Comparison of ENCODE assay signal across 9 cellular contexts in the genomic region with DNA sequence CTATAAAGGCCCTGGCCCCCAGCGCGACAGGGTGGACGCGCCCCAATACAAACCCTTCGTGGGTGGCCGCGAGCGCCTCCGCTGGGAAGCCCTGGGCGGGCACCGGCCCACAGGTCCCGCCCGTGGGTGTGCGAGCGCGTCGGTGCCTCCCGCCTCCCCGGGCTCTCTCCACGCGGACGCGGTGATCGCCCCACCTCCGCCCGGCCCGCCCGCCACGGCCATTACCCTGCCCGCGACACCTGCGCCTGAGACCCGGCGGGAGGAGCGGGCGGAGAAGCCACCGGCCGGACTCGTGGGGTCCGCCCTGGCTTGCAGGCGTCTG.
A peak's percentile ranks its signal among the peaks of the same experiment; 100 is the strongest.
DNase-seq lines count a peak whose midpoint lies in the region; ATAC-seq and TF ChIP-seq lines count a peak whose summit lies in the region.
"Had no signal": no experiment of that assay in that cellular context is flagged by ENCODE, and none has a peak within 500 bp of the region (broad histone marks: within the 10 kb centered on the region; RNA-seq: fewer than 3 reads in every experiment).

No MANE protein-coding gene starts in this region.

- no peak for DNase-seq in activated naive CD4-positive, alpha-beta T cell treated with anti-CD3 and anti-CD28 coated beads for 36 hours
- DNase-seq in activated naive CD4-positive, alpha-beta T cell treated with anti-CD3 and anti-CD28 coated beads, Interleukin-2, amount 50 U/mL, for 16 hours = no peak
- DNase-seq in mesendoderm (no peak), upper lobe of left lung (peak in 1 of 2 donors; percentile 88), NCI-H1694 treated with DMSO at 0.1 percent for 48 hours (lab: John Stamatoyannopoulos, UW) (no peak), DMS53 (lab: John Stamatoyannopoulos, UW) (no peak), NCI-H2171 treated with DMSO at 0.1 percent for 48 hours (lab: John Stamatoyannopoulos, UW) (no peak)

- peak overlapping the region; percentile 63 for H3K4me3 Mint-ChIP-seq in activated naive CD4-positive, alpha-beta T cell treated with anti-CD3 and anti-CD28 coated beads for 36 hours
- H3K4me3 Mint-ChIP-seq in dendritic cell treated with granulocyte-macrophage colony-stimulating factor and Interleukin-4, amounts not matched to agents 40 ng/mL and 50 ng/mL, for 4 days = peak overlapping the region; percentile 43

- H3K4me1 ChIP-seq in mesendoderm (ENCODE audit: control insufficient read depth, low read depth, low read length) (no peaks in the 10 kb centered on the region), upper lobe of left lung (peaks cover 37 to 44% (median 38%) of the 10 kb centered on the region in 4 donors)

- H3K9ac ChIP-seq in mesendoderm (ENCODE audit: low read length) = no peak overlapping the region

- no peaks in the 10 kb centered on the region for H3K36me3 Mint-ChIP-seq in activated naive CD4-positive, alpha-beta T cell treated with anti-CD3 and anti-CD28 coated beads for 36 hours (ENCODE audit: low read depth)
- no peaks in the 10 kb centered on the region for H3K36me3 Mint-ChIP-seq in dendritic cell treated with granulocyte-macrophage colony-stimulating factor and Interleukin-4, amounts not matched to agents 40 ng/mL and 50 ng/mL, for 4 days (ENCODE audit: low read depth)

- H4K5ac ChIP-seq in mesendoderm (ENCODE audit: low read length) = no peak overlapping the region

- H3K4ac ChIP-seq in mesendoderm (ENCODE audit: low read depth, low read length) = no peak overlapping the region

- H3K27me3 ChIP-seq in mesendoderm (ENCODE audit: insufficient read depth, low read length, poor library complexity) (peaks cover 86% of the 10 kb centered on the region), upper lobe of left lung (peaks cover 0 to 61% (median 37%) of the 10 kb centered on the region in 4 donors)

- WGBS in mesendoderm (ENCODE audit: extremely low coverage, insufficient coverage, low lambda C conversion rate) = no CpG with 5 or more reads among the region's 41 CpGs
- 0% methylated on average over 2 of the region's 41 CpGs for WGBS in upper lobe of left lung, 2 donors

- no peak for TF ChIP-seq POLR2A in upper lobe of left lung (IDR thresholded peaks at IDR 0.05)

- H3K79me1 ChIP-seq in mesendoderm (ENCODE audit: low read length) = no peaks in the 10 kb centered on the region

- no peak for TF ChIP-seq CTCF in upper lobe of left lung (IDR thresholded peaks at IDR 0.05)

- H3K27ac ChIP-seq in mesendoderm (ENCODE audit: low read depth, low read length) = no peak overlapping the region
- no peak overlapping the region for H3K27ac ChIP-seq in upper lobe of left lung

- intact Hi-C loops in activated naive CD4-positive, alpha-beta T cell treated with anti-CD3 and anti-CD28 coated beads for 36 hours (cut with micrococcal nuclease) = loop anchor here (5.0 kb wide), 3 partner anchors 46 to 186 kb away; no protein-coding TSS in a partner anchor
- intact Hi-C loops in dendritic cell treated with granulocyte-macrophage colony-stimulating factor and Interleukin-4, amounts not matched to agents 40 ng/mL and 50 ng/mL, for 4 days (cut with micrococcal nuclease) = no loop called here

- H2BK15ac ChIP-seq in mesendoderm (replicated peaks; ENCODE audit: low read depth) = no peak overlapping the region

- no peak overlapping the region for H3K56ac ChIP-seq in mesendoderm (ENCODE audit: low read length)

- no peaks in the 10 kb centered on the region for H3K9me3 ChIP-seq in upper lobe of left lung

- no peak overlapping the region for H2BK5ac ChIP-seq in mesendoderm (ENCODE audit: low read length)

- H3K36me3 ChIP-seq in mesendoderm (ENCODE audit: control insufficient read depth, insufficient read depth, low read length) = no peaks in the 10 kb centered on the region
- H3K36me3 ChIP-seq in upper lobe of left lung = no peaks in the 10 kb centered on the region

- H3K9me3 Mint-ChIP-seq in activated naive CD4-positive, alpha-beta T cell treated with anti-CD3 and anti-CD28 coated beads for 36 hours = no peaks in the 10 kb centered on the region
- H3K9me3 Mint-ChIP-seq in dendritic cell treated with granulocyte-macrophage colony-stimulating factor and Interleukin-4, amounts not matched to agents 40 ng/mL and 50 ng/mL, for 4 days = no peaks in the 10 kb centered on the region

- no peak overlapping the region for H3K23ac ChIP-seq in mesendoderm (ENCODE audit: low read length)

- peaks cover 19% of the 10 kb centered on the region for H3K4me1 Mint-ChIP-seq in activated naive CD4-positive, alpha-beta T cell treated with anti-CD3 and anti-CD28 coated beads for 36 hours (ENCODE audit: low read depth)
- H3K4me1 Mint-ChIP-seq in dendritic cell treated with granulocyte-macrophage colony-stimulating factor and Interleukin-4, amounts not matched to agents 40 ng/mL and 50 ng/mL, for 4 days (ENCODE audit: low read depth) = peaks cover 42% of the 10 kb centered on the region

- H3K4me3 ChIP-seq in mesendoderm (ENCODE audit: low read length) = no peak overlapping the region
- peak overlapping the region in 3 of 4 donors; percentile 27 to 50 (median 40) for H3K4me3 ChIP-seq in upper lobe of left lung
- H3K4me3 ChIP-seq: K562 had no signal

- no peak overlapping the region for H3K27ac Mint-ChIP-seq in activated naive CD4-positive, alpha-beta T cell treated with anti-CD3 and anti-CD28 coated beads for 36 hours
- no peak overlapping the region for H3K27ac Mint-ChIP-seq in dendritic cell treated with granulocyte-macrophage colony-stimulating factor and Interleukin-4, amounts not matched to agents 40 ng/mL and 50 ng/mL, for 4 days

- CTCF ChIA-PET in activated naive CD4-positive, alpha-beta T cell treated with anti-CD3 and anti-CD28 coated beads for 36 hours (lab: Charles Lee) = interaction anchor here (1.1 kb wide), 1 partner anchor 12 kb away, joined by 3 read pairs; no protein-coding TSS in a partner anchor

- H4K8ac ChIP-seq in mesendoderm (ENCODE audit: low read depth, low read length) = no peak overlapping the region

- peaks cover 72% of the 10 kb centered on the region for H3K27me3 Mint-ChIP-seq in activated naive CD4-positive, alpha-beta T cell treated with anti-CD3 and anti-CD28 coated beads for 36 hours (ENCODE audit: low read depth)
- peaks cover 94% of the 10 kb centered on the region for H3K27me3 Mint-ChIP-seq in dendritic cell treated with granulocyte-macrophage colony-stimulating factor and Interleukin-4, amounts not matched to agents 40 ng/mL and 50 ng/mL, for 4 days

- no peak overlapping the region for H2AK5ac ChIP-seq in mesendoderm (ENCODE audit: low read length)

- TF ChIP-seq EP300 in upper lobe of left lung (IDR thresholded peaks at IDR 0.05) = no peak

- no peaks in the 10 kb centered on the region for H3K79me2 ChIP-seq in mesendoderm (ENCODE audit: control insufficient read depth, insufficient read depth, low read length)

- H2BK120ac ChIP-seq in mesendoderm (ENCODE audit: low read depth, low read length) = no peak overlapping the region

- H3K4me2 ChIP-seq in mesendoderm (ENCODE audit: low read length) = peak overlapping the region; percentile 15

- H3K18ac ChIP-seq in mesendoderm (ENCODE audit: low read length) = no peak overlapping the region

- ATAC-seq in upper lobe of left lung (ENCODE audit: low FRiP score in 2 of 2) = peak in 1 of 2 donors; percentile 10
- ATAC-seq: K562 had no signal
